In genomic region chr3:13466781-13467180, GRCh38 we compare ENCODE assay signal across 23 cellular contexts. TPM values are rescaled to one million over a fixed set of nuclear protein-coding genes. Genes with fewer than 3 reads are reported as not detected.
DNase-seq lines count a peak whose midpoint lies in the region; ATAC-seq and TF ChIP-seq lines count a peak whose summit lies in the region.
"Had no signal": no experiment of that assay in that cellular context is flagged by ENCODE, and none has a peak within 500 bp of the region (broad histone marks: within the 10 kb centered on the region; RNA-seq: fewer than 3 reads in every experiment).

No MANE protein-coding gene starts in this region.

- H3K27ac ChIP-seq in heart right ventricle (no peak overlapping the region), brain microvascular endothelial cell (no peak overlapping the region)
- H3K27ac ChIP-seq: 22Rv1; A549; BLaER1 treated with 17β-estradiol and CSF1 and Interleukin-3, amounts not matched to agents 10 nM and 100 nM; C4-2B had no signal

- TF ChIP-seq CTCF in heart right ventricle (IDR thresholded peaks at IDR 0.05) = no peak
- TF ChIP-seq CTCF in brain microvascular endothelial cell (IDR thresholded peaks at IDR 0.05; ENCODE audit: low read depth, low read length, missing control alignments) = no peak

- H3K36me3 ChIP-seq in heart right ventricle (no peaks in the 10 kb centered on the region), brain microvascular endothelial cell (replicated peaks) (no peaks in the 10 kb centered on the region)
- H3K36me3 ChIP-seq: BLaER1 treated with 17β-estradiol and CSF1 and Interleukin-3, amounts not matched to agents 10 nM and 100 nM had no signal

- H3K4me3 Mint-ChIP-seq in stimulated activated naive CD8-positive, alpha-beta T cell treated with anti-CD3 and anti-CD28 coated beads, Interleukin-15, amount 100 ng/mL, for 72 hours = no peak overlapping the region
- H3K4me3 Mint-ChIP-seq: B cell; CD4-positive, alpha-beta memory T cell; CD4-positive, CD25-positive, alpha-beta regulatory T cell; CD8-positive, alpha-beta memory T cell had no signal

- H3K4me3 ChIP-seq in heart right ventricle (no peak overlapping the region), brain microvascular endothelial cell (ENCODE audit: low read depth, low read length) (no peak overlapping the region)
- H3K4me3 ChIP-seq: A549; BLaER1 treated with 17β-estradiol and CSF1 and Interleukin-3, amounts not matched to agents 10 nM and 100 nM; GM12878 had no signal

- no peak overlapping the region for H3K27ac Mint-ChIP-seq in stimulated activated naive CD8-positive, alpha-beta T cell treated with anti-CD3 and anti-CD28 coated beads, Interleukin-15, amount 100 ng/mL, for 72 hours
- H3K27ac Mint-ChIP-seq: B cell; CD4-positive, CD25-positive, alpha-beta regulatory T cell; CD8-positive, alpha-beta memory T cell had no signal

- intact Hi-C loops in cardiac septum (cut with DNase I) (no loop called here), heart right ventricle (cut with DNase I) (loop anchor here in 1 of 10 donors (1.0 kb wide), 1 partner anchor 13 kb away; no protein-coding TSS in a partner anchor)

- H3K9me3 Mint-ChIP-seq in stimulated activated naive CD8-positive, alpha-beta T cell treated with anti-CD3 and anti-CD28 coated beads, Interleukin-15, amount 100 ng/mL, for 72 hours = no peaks in the 10 kb centered on the region
- H3K9me3 Mint-ChIP-seq: CD4-positive, alpha-beta memory T cell; CD4-positive, CD25-positive, alpha-beta regulatory T cell; CD8-positive, alpha-beta memory T cell had no signal

- H3K4me1 Mint-ChIP-seq in stimulated activated naive CD8-positive, alpha-beta T cell treated with anti-CD3 and anti-CD28 coated beads, Interleukin-15, amount 100 ng/mL, for 72 hours = no peaks in the 10 kb centered on the region
- H3K4me1 Mint-ChIP-seq: B cell; CD4-positive, alpha-beta memory T cell; CD8-positive, alpha-beta memory T cell had no signal

- DNase-seq in cardiac septum (ENCODE audit: low spot score) (peak; percentile 24), heart right ventricle (no peak), myocyte (ENCODE audit: low read depth) (peak; percentile 67), brain microvascular endothelial cell (no peak)
- no peak for DNase-seq in stimulated activated naive CD8-positive, alpha-beta T cell treated with anti-CD3 and anti-CD28 coated beads, Interleukin-15, amount 100 ng/mL, for 72 hours
- DNase-seq: AML-193; CD4-positive, alpha-beta memory T cell; CD4-positive, CD25-positive, alpha-beta regulatory T cell; CD8-positive, alpha-beta memory T cell; COR-L47; DMS 273 treated with DMSO at 0.1 percent for 48 hours; DMS153; DMS53; DMS79; DND-41; EL; GDM1 had no signal

- H3K27me3 ChIP-seq in heart right ventricle (peaks cover 0 to 14% (median 0%) of the 10 kb centered on the region in 7 donors), brain microvascular endothelial cell (replicated peaks) (peaks cover 3% of the 10 kb centered on the region)
- H3K27me3 ChIP-seq: BLaER1 treated with 17β-estradiol and CSF1 and Interleukin-3, amounts not matched to agents 10 nM and 100 nM had no signal

- in situ Hi-C loops in brain microvascular endothelial cell (cut with HindIII; ENCODE audit: low pct_ligation_motif_present, low sequenced_read_pairs) = no loop called here

- no peak for ATAC-seq in heart right ventricle
- ATAC-seq in stimulated activated naive CD8-positive, alpha-beta T cell treated with anti-CD3 and anti-CD28 coated beads, Interleukin-15, amount 100 ng/mL, for 72 hours = no peak
- ATAC-seq: A549, GM12878 had no signal

- peaks cover 17% of the 10 kb centered on the region for H3K27me3 Mint-ChIP-seq in stimulated activated naive CD8-positive, alpha-beta T cell treated with anti-CD3 and anti-CD28 coated beads, Interleukin-15, amount 100 ng/mL, for 72 hours

- H3K4me1 ChIP-seq in heart right ventricle = peaks cover 0 to 13% (median 0%) of the 10 kb centered on the region in 9 donors

- WGBS in heart right ventricle, 2 donors = 73 to 90% methylated on average over 4 of the region's 4 CpGs

- no peaks in the 10 kb centered on the region for H3K9me3 ChIP-seq in heart right ventricle
- H3K9me3 ChIP-seq: A549; BLaER1 treated with 17β-estradiol and CSF1 and Interleukin-3, amounts not matched to agents 10 nM and 100 nM had no signal

RNA-seq across cellular contexts. Expression of gene HDAC11, which starts 13.3 kb away (rescaled TPM):
- 30.7 TPM for total RNA-seq in cardiac septum
- 10 to 100 TPM; 26.6 to 46.0 (median 33.7) TPM for total RNA-seq in heart right ventricle
- 10 to 100 TPM; 15.9 to 21.7 TPM for polyA plus RNA-seq in heart right ventricle
- 12.6 and 15.1 TPM in 2 replicates for total RNA-seq in myocyte
- polyA plus RNA-seq in myocyte (2012) = 20.9 TPM

RNA-seq across cellular contexts. Expression of gene NUP210, which starts 46.7 kb away (rescaled TPM):
- total RNA-seq in cardiac septum = 2.6 TPM
- total RNA-seq in heart right ventricle = 1 to 10 TPM; 1.6 to 7.2 (median 2.5) TPM
- 1 to 10 TPM in 1 of 2 donors, under 1 TPM in 1; 0.84 to 3.4 TPM for polyA plus RNA-seq in heart right ventricle
- not detected in 2 replicates for total RNA-seq in myocyte
- polyA plus RNA-seq in myocyte (2012) = not detected

Comparison
In these comparisons a context has a peak if more than half of its experiments do, and no peak if none do; other contexts are left out.
1. DNase-seq: peak in cardiac septum (single experiment) and myocyte (single experiment); none in heart right ventricle (0 of 2), brain microvascular endothelial cell (single experiment) and stimulated activated naive CD8-positive, alpha-beta T cell treated with anti-CD3 and anti-CD28 coated beads, Interleukin-15, amount 100 ng/mL, for 72 hours (0 of 2).